In genomic region chr17:75980188-75981018, GRCh38 we compare ENCODE assay signal across 9 cellular contexts. TPM values are rescaled to one million over a fixed set of nuclear protein-coding genes. Genes with fewer than 3 reads are reported as not detected.
DNase-seq lines count a peak whose midpoint lies in the region; ATAC-seq, FAIRE-seq and TF ChIP-seq lines count a peak whose summit lies in the region.
"Had no signal": no experiment of that assay in that cellular context is flagged by ENCODE, and none has a peak within 500 bp of the region (broad histone marks: within the 10 kb centered on the region; RNA-seq: fewer than 3 reads in every experiment).

No MANE protein-coding gene starts in this region.

- peaks cover 60% of the 10 kb centered on the region for H3K4me1 ChIP-seq in Caco-2

- BruUV-seq in Caco-2 (replicated peaks; lab: Mats Ljungman, UMichigan): no TSS peak

- no peak for FAIRE-seq in H54 (lab: Jason Lieb, UNC)

- peaks cover 37% of the 10 kb centered on the region for H3K36me3 Mint-ChIP-seq in Caco-2 (ENCODE audit: insufficient read depth, unreplicated experiment)
- peaks cover 19% of the 10 kb centered on the region for H3K36me3 Mint-ChIP-seq in nephron (ENCODE audit: low read depth)

- no peaks in the 10 kb centered on the region for H3K27me3 ChIP-seq in Caco-2 (replicated peaks; ENCODE audit: control insufficient read depth, insufficient read depth, low read length)

- peak overlapping the region; percentile 100 for H3K27ac Mint-ChIP-seq in Caco-2 (ENCODE audit: unreplicated experiment)
- H3K27ac Mint-ChIP-seq in nephron: peak overlapping the region; percentile 100

- ATAC-seq in HG02571 (IDR thresholded peaks at IDR 0.05; ENCODE audit: unreplicated experiment) (no peak), HG02840 (IDR thresholded peaks at IDR 0.05; ENCODE audit: low FRiP score, unreplicated experiment) (no peak)

- TF ChIP-seq POLR2A in H54 (IDR thresholded peaks at IDR 0.05; ENCODE audit: low read depth, low read length): no peak

- no peaks in the 10 kb centered on the region for H3K36me3 ChIP-seq in Caco-2 (ENCODE audit: control insufficient read depth, insufficient read depth, low read length)

- DNase-seq in Caco-2: no peak
- DNase-seq in NCI-H69 (lab: John Stamatoyannopoulos, UW): peak; percentile 14
- peak; percentile 41 for DNase-seq in dermis blood vessel endothelial cell
- no peak for DNase-seq in HEK293T (ENCODE audit: extremely low spot score)
- no peak for DNase-seq in H54 (ENCODE audit: insufficient read length, low spot score)

- POLR2A ChIA-PET in Caco-2 (lab: Charles Lee): interaction anchor here (0.6 kb wide), 2 partner anchors 34 to 245 kb away, joined by 3 to 5 read pairs; no protein-coding TSS in a partner anchor
- POLR2A ChIA-PET in HEK293T (lab: Yijun Ruan, JAX): interaction anchor here (0.6 to 1.6 kb wide), 8 partner anchors 10 to 805 kb away, joined by 3 to 5 read pairs (median 3); partner anchors contain the start of gene FBF1

- no peaks in the 10 kb centered on the region for H3K27me3 Mint-ChIP-seq in Caco-2 (ENCODE audit: insufficient read depth, unreplicated experiment)
- H3K27me3 Mint-ChIP-seq in nephron (ENCODE audit: low read depth): no peaks in the 10 kb centered on the region

- peak overlapping the region; percentile 88 for H3K4me3 ChIP-seq in Caco-2 (ENCODE audit: low read depth, low read length)

- H3K4me3 Mint-ChIP-seq in Caco-2 (ENCODE audit: unreplicated experiment) (peak overlapping the region; percentile 97), nephron (peak overlapping the region; percentile 92 to 95 (median 95))

- intact Hi-C loops in Caco-2 (cut with micrococcal nuclease; ENCODE audit: unreplicated experiment): no loop called here

- H3K9me3 Mint-ChIP-seq in Caco-2 (ENCODE audit: unreplicated experiment): no peaks in the 10 kb centered on the region
- H3K9me3 Mint-ChIP-seq in nephron: no peaks in the 10 kb centered on the region

- H3K4me1 Mint-ChIP-seq in Caco-2 (ENCODE audit: low read depth, unreplicated experiment) (peaks cover 45% of the 10 kb centered on the region), nephron (peaks cover 69% of the 10 kb centered on the region)

- TF ChIP-seq CTCF in Caco-2 (IDR thresholded peaks at IDR 0.05; ENCODE audit: insufficient read depth in 1 of 2, low read depth in 1 of 2, low read length in 1 of 2, severe bottlenecking in 1 of 2, unreplicated experiment in 1 of 2) (no peak), nephron (IDR thresholded peaks at IDR 0.05; ENCODE audit: unreplicated experiment in 3 of 3) (no peak)

- CTCF ChIA-PET in Caco-2 (lab: Charles Lee) (no interaction called here), HEK293T (lab: Yijun Ruan, JAX) (interaction anchor here (0.6 kb wide), 1 partner anchor 269 kb away, joined by 3 read pairs; no protein-coding TSS in a partner anchor)

- no peaks in the 10 kb centered on the region for H3K9me3 ChIP-seq in Caco-2

TF ChIP-seq in HEK293T, 16 proteins besides CTCF, POLR2A, EP300 and RAD21:
- TF ChIP-seq HDGF (IDR thresholded peaks at IDR 0.05; ENCODE audit: borderline replicate concordance) (no peak), NFRKB (IDR thresholded peaks at IDR 0.05) (no peak)

RNA-seq across cellular contexts. Expression of gene TEN1, which starts 1.4 kb away (rescaled TPM):
- total RNA-seq in Caco-2 (2022) (19.1 and 20.3 TPM in 2 replicates), dermis blood vessel endothelial cell (14.0 and 20.8 TPM in 2 replicates)

RNA-seq across cellular contexts. Expression of gene ACOX1, which starts 1.4 kb away (rescaled TPM):
- total RNA-seq in Caco-2 (2022): 43.7 and 48.3 TPM in 2 replicates
- total RNA-seq in dermis blood vessel endothelial cell: 68.4 and 79.8 TPM in 2 replicates

RNA-seq across cellular contexts. Expression of gene CDK3, which starts 20.3 kb away (rescaled TPM):
- total RNA-seq in Caco-2 (2022) (5.2 and 6.8 TPM in 2 replicates), dermis blood vessel endothelial cell (0.51 and 2.1 TPM in 2 replicates)

RNA-seq across cellular contexts. Expression of gene FBF1, which starts 39.6 kb away (rescaled TPM):
- 13.9 and 14.1 TPM in 2 replicates for total RNA-seq in Caco-2 (2022)
- 6.2 and 11.6 TPM in 2 replicates for total RNA-seq in dermis blood vessel endothelial cell

RNA-seq across cellular contexts. Expression of gene EVPL, which starts 46.7 kb away (rescaled TPM):
- total RNA-seq in Caco-2 (2022): 0.16 and 0.46 TPM in 2 replicates
- under 0.01 and 0.05 TPM in 2 replicates for total RNA-seq in dermis blood vessel endothelial cell
- total RNA-seq: RPMI7951 had no signal

Comparison
In these comparisons a context has a peak if more than half of its experiments do, and no peak if none do; other contexts are left out.
1. DNase-seq: peak in NCI-H69 (single experiment) and dermis blood vessel endothelial cell (single experiment); none in Caco-2 (0 of 2), HEK293T (single experiment) and H54 (single experiment).